Comparison of ENCODE assay signal across 9 cellular contexts in the genomic region with DNA sequence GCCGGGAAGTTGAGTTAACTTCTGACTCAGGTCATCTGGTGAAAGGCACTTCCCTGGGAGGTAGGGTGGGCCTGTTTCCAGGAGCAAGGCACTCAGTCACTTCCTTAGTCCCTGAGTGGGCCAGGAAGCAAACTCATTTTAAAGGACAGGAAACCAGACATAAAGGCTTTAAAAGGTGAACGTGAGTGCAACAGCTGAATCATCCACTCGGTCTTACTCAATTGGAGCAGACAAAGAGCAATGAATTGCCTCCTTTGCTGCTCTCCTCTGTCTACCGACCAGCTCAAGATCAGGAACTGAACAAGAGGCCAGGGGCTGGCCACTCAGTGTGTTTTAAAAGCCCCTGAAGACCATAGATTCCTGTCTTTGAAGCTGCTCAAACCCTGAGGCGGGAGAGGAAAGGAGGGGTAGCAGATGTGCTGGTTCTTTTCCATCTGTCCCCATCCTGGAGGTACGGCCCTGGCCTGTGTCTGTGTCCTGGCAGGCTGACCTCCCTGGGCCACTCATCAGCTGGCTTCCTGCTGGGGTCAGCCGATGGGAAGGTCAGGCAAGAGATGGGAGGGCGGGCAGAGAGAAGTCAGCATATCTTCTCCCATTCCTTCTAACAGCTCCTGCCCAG.
DNase-seq lines count a peak whose midpoint lies in the region; ATAC-seq and TF ChIP-seq lines count a peak whose summit lies in the region.
"Had no signal": no experiment of that assay in that cellular context is flagged by ENCODE, and none has a peak within 500 bp of the region (broad histone marks: within the 10 kb centered on the region; RNA-seq: fewer than 3 reads in every experiment).

No MANE protein-coding gene starts in this region.

- 63% methylated on average over 8 of the region's 8 CpGs for WGBS in hepatocyte (ENCODE audit: low lambda C conversion rate, missing lambda C conversion rate)
- 70% methylated on average over 7 of the region's 8 CpGs for WGBS in suprapubic skin
- 55 to 65% methylated on average over 8 of the region's 8 CpGs for WGBS in testis, 2 donors

- peak overlapping the region; percentile 74 for H3K27ac ChIP-seq in hepatocyte
- H3K27ac ChIP-seq in suprapubic skin, result peak overlapping the region; percentile 38
- H3K27ac ChIP-seq in testis, result peak overlapping the region in 1 of 2 donors; percentile 16
- H3K27ac ChIP-seq: cardiac muscle cell had no signal

- H3K9me3 Mint-ChIP-seq in activated naive CD8-positive, alpha-beta T cell treated with anti-CD3 and anti-CD28 coated beads, Interleukin-2, amount 50 U/mL, for 24 hours, result no peaks in the 10 kb centered on the region

- H3K27me3 ChIP-seq in hepatocyte, result no peaks in the 10 kb centered on the region
- H3K27me3 ChIP-seq in suprapubic skin, result no peaks in the 10 kb centered on the region
- H3K27me3 ChIP-seq in testis, result no peaks in the 10 kb centered on the region
- H3K27me3 ChIP-seq: cardiac muscle cell had no signal

- H3K4me3 ChIP-seq in hepatocyte (no peak overlapping the region), suprapubic skin (no peak overlapping the region), testis (no peak overlapping the region)
- H3K4me3 ChIP-seq: cardiac muscle cell had no signal

- no peak for TF ChIP-seq EP300 in suprapubic skin (IDR thresholded peaks at IDR 0.05)

- no peak overlapping the region for H3K4me2 ChIP-seq in hepatocyte

- H3K4me1 Mint-ChIP-seq in activated naive CD8-positive, alpha-beta T cell treated with anti-CD3 and anti-CD28 coated beads, Interleukin-2, amount 50 U/mL, for 24 hours, result peaks cover 13% of the 10 kb centered on the region

- no peak overlapping the region for H2AFZ ChIP-seq in hepatocyte

- H3K9me2 ChIP-seq in hepatocyte (replicated peaks; ENCODE audit: insufficient read depth), result no peaks in the 10 kb centered on the region

- ATAC-seq in activated naive CD8-positive, alpha-beta T cell treated with anti-CD3 and anti-CD28 coated beads, Interleukin-2, amount 50 U/mL, for 24 hours, result peak; percentile 87
- no peak for ATAC-seq in GM18517 (IDR thresholded peaks at IDR 0.05; ENCODE audit: unreplicated experiment)

- no peaks in the 10 kb centered on the region for H3K79me2 ChIP-seq in hepatocyte

- H3K27ac Mint-ChIP-seq in activated naive CD8-positive, alpha-beta T cell treated with anti-CD3 and anti-CD28 coated beads, Interleukin-2, amount 50 U/mL, for 24 hours, result no peak overlapping the region

- no peaks in the 10 kb centered on the region for H3K36me3 Mint-ChIP-seq in activated naive CD8-positive, alpha-beta T cell treated with anti-CD3 and anti-CD28 coated beads, Interleukin-2, amount 50 U/mL, for 24 hours (ENCODE audit: low read depth)

- H3K36me3 ChIP-seq in hepatocyte (replicated peaks; ENCODE audit: insufficient read depth, low read depth) (no peaks in the 10 kb centered on the region), suprapubic skin (no peaks in the 10 kb centered on the region), testis (ENCODE audit: low read depth, missing control alignments) (no peaks in the 10 kb centered on the region)
- H3K36me3 ChIP-seq: cardiac muscle cell had no signal

- peaks cover 4% of the 10 kb centered on the region for H3K27me3 Mint-ChIP-seq in activated naive CD8-positive, alpha-beta T cell treated with anti-CD3 and anti-CD28 coated beads, Interleukin-2, amount 50 U/mL, for 24 hours

- TF ChIP-seq CTCF in hepatocyte (IDR thresholded peaks at IDR 0.05; ENCODE audit: poor library complexity) (no peak), suprapubic skin (IDR thresholded peaks at IDR 0.05) (no peak), testis (IDR thresholded peaks at IDR 0.05) (no peak)

- DNase-seq in ACHN (peak; percentile 91), HT-29 (ENCODE audit: low spot score) (peak; percentile 89), hepatocyte (ENCODE audit: low spot score) (peak; percentile 58), suprapubic skin (ENCODE audit: low spot score in 2 of 2) (no peak), putamen (ENCODE audit: low spot score) (no peak), testis (no peak)
- no peak for DNase-seq in activated naive CD8-positive, alpha-beta T cell treated with anti-CD3 and anti-CD28 coated beads, Interleukin-2, amount 50 U/mL, for 24 hours

- no peak overlapping the region for H3K4me3 Mint-ChIP-seq in activated naive CD8-positive, alpha-beta T cell treated with anti-CD3 and anti-CD28 coated beads, Interleukin-2, amount 50 U/mL, for 24 hours

- intact Hi-C loops in testis (cut with DNase I; ENCODE audit: low total_unique reads), result no loop called here

- in situ Hi-C loops in ACHN (cut with HindIII; ENCODE audit: low pct_ligation_motif_present, low pct_unique_long_range_greater_than_20kb, low sequenced_read_pairs), result loop anchor here (10.0 to 25.0 kb wide), 2 partner anchors 171 to 349 kb away; no protein-coding TSS in a partner anchor

- H3K4me1 ChIP-seq in hepatocyte (ENCODE audit: insufficient read depth) (peaks cover 15% of the 10 kb centered on the region), suprapubic skin (peaks cover 11% of the 10 kb centered on the region), testis (no peaks in the 10 kb centered on the region)

- H4K20me1 ChIP-seq in hepatocyte (ENCODE audit: insufficient read depth, poor library complexity, severe bottlenecking), result no peaks in the 10 kb centered on the region

- TF ChIP-seq POLR2A in suprapubic skin (IDR thresholded peaks at IDR 0.05), result no peak
- TF ChIP-seq POLR2A in testis (IDR thresholded peaks at IDR 0.05), result no peak

- H3K9me3 ChIP-seq in hepatocyte (ENCODE audit: low read depth) (no peaks in the 10 kb centered on the region), suprapubic skin (no peaks in the 10 kb centered on the region), testis (no peaks in the 10 kb centered on the region)

Comparison
In these comparisons a context has a peak if more than half of its experiments do, and no peak if none do; other contexts are left out.
1. DNase-seq: peak in ACHN (single experiment), HT-29 (single experiment) and hepatocyte (single experiment); none in activated naive CD8-positive, alpha-beta T cell treated with anti-CD3 and anti-CD28 coated beads, Interleukin-2, amount 50 U/mL, for 24 hours (single experiment), suprapubic skin (0 of 2), putamen (single experiment) and testis (single experiment).